In genomic region chr2:229641676-229642075, GRCh38 we compare ENCODE assay signal across 1 cellular context.
TF ChIP-seq lines count a peak whose summit lies in the region.

No MANE protein-coding gene starts in this region.

TF ChIP-seq in SK-N-SH, 30 proteins besides CTCF, POLR2A, EP300 and RAD21 (continued from another document):
- no peak for TF ChIP-seq USF1 (IDR thresholded peaks at IDR 0.05; ENCODE audit: borderline replicate concordance, low read depth)
- no peak for TF ChIP-seq MAX (IDR thresholded peaks at IDR 0.05; ENCODE audit: low read depth)
- no peak for TF ChIP-seq EZH2phosphoT487 (IDR thresholded peaks at IDR 0.05; ENCODE audit: borderline replicate concordance, low read depth)
TF ChIP-seq in SK-N-SH: peak in this region for 0.
